ENCODE assay signal across 16 cellular contexts in genomic region chr20:51452734-51453133, GRCh38.
DNase-seq lines count a peak whose midpoint lies in the region; ATAC-seq and TF ChIP-seq lines count a peak whose summit lies in the region.
"Had no signal": no experiment of that assay in that cellular context is flagged by ENCODE, and none has a peak within 500 bp of the region (broad histone marks: within the 10 kb centered on the region; RNA-seq: fewer than 3 reads in every experiment).

No MANE protein-coding gene starts in this region.

- H3K9me3 ChIP-seq in cardiac muscle cell (ENCODE audit: low read depth) (no peaks in the 10 kb centered on the region), T-helper 17 cell (ENCODE audit: control insufficient read depth, low read length, poor library complexity, severe bottlenecking) (no peaks in the 10 kb centered on the region), psoas muscle (no peaks in the 10 kb centered on the region)
- H3K9me3 ChIP-seq: BE2C had no signal

- no peak for ATAC-seq in T-helper 17 cell
- ATAC-seq in memory B cell (ENCODE audit: low read depth) = no peak
- ATAC-seq in stimulated activated naive B cell treated with anti-CD40 and anti-IgM and Interleukin-4, amounts not matched to agents 10 μg/mL and 1 μg/mL and 100 μg/mL, for 72 hours (replicated peaks) = no peak
- no peak for ATAC-seq in psoas muscle
- ATAC-seq: CD8-positive, alpha-beta T cell had no signal

- H3K27me3 ChIP-seq in cardiac muscle cell (no peaks in the 10 kb centered on the region), psoas muscle (ENCODE audit: insufficient read depth in 3 of 3, low read length in 2 of 3) (no peaks in the 10 kb centered on the region)
- H3K27me3 ChIP-seq: BE2C had no signal

- intact Hi-C loops in cardiac septum (cut with DNase I) = no loop called here
- intact Hi-C loops in psoas muscle (cut with DNase I) = no loop called here

- no peak overlapping the region for H3K4me3 ChIP-seq in cardiac muscle cell
- no peak overlapping the region for H3K4me3 ChIP-seq in psoas muscle

- H3K4me3 Mint-ChIP-seq in T-helper 17 cell = peak overlapping the region; percentile 28
- H3K4me3 Mint-ChIP-seq in memory B cell = no peak overlapping the region
- H3K4me3 Mint-ChIP-seq in stimulated activated naive B cell treated with anti-CD40 and anti-IgM and Interleukin-4, amounts not matched to agents 10 μg/mL and 1 μg/mL and 100 μg/mL, for 72 hours = no peak overlapping the region
- no peak overlapping the region for H3K4me3 Mint-ChIP-seq in HFFc6
- H3K4me3 Mint-ChIP-seq: CD8-positive, alpha-beta T cell had no signal

- no peaks in the 10 kb centered on the region for H3K27me3 Mint-ChIP-seq in T-helper 17 cell
- no peaks in the 10 kb centered on the region for H3K27me3 Mint-ChIP-seq in memory B cell
- no peaks in the 10 kb centered on the region for H3K27me3 Mint-ChIP-seq in stimulated activated naive B cell treated with anti-CD40 and anti-IgM and Interleukin-4, amounts not matched to agents 10 μg/mL and 1 μg/mL and 100 μg/mL, for 72 hours
- peaks cover 5% of the 10 kb centered on the region for H3K27me3 Mint-ChIP-seq in HFFc6 (ENCODE audit: insufficient read depth)

- peaks cover 19% of the 10 kb centered on the region for H3K36me3 Mint-ChIP-seq in T-helper 17 cell (ENCODE audit: low read depth)
- H3K36me3 Mint-ChIP-seq in memory B cell = peaks cover 45% of the 10 kb centered on the region
- peaks cover 59 to 76% of the 10 kb centered on the region in 2 donors for H3K36me3 Mint-ChIP-seq in stimulated activated naive B cell treated with anti-CD40 and anti-IgM and Interleukin-4, amounts not matched to agents 10 μg/mL and 1 μg/mL and 100 μg/mL, for 72 hours
- H3K36me3 Mint-ChIP-seq in HFFc6 (ENCODE audit: low read depth) = peaks cover 5% of the 10 kb centered on the region; the same call in 1 of the 2 replicates

- TF ChIP-seq CTCF in cardiac muscle cell (IDR thresholded peaks at IDR 0.05; ENCODE audit: low read depth, low read length) (no peak), psoas muscle (IDR thresholded peaks at IDR 0.05) (no peak), HFFc6 (IDR thresholded peaks at IDR 0.05) (no peak)

- 95 to 98% (median 95%) methylated on average over 10 of the region's 10 CpGs for WGBS in psoas muscle, 3 donors

- H3K27ac ChIP-seq in cardiac muscle cell = peak overlapping the region; percentile 9
- H3K27ac ChIP-seq in psoas muscle = no peak overlapping the region

- H3K4me1 ChIP-seq in cardiac muscle cell (ENCODE audit: low read depth) (peaks cover 36% of the 10 kb centered on the region), psoas muscle (peaks cover 35% of the 10 kb centered on the region)

- no peak for DNase-seq in cardiac muscle cell (ENCODE audit: low read depth in 1 of 2, low spot score in 1 of 2)
- DNase-seq in cardiac septum (ENCODE audit: low spot score) = no peak
- no peak for DNase-seq in T-helper 17 cell
- no peak for DNase-seq in memory B cell (ENCODE audit: low spot score in 2 of 2)
- DNase-seq in stimulated activated naive B cell treated with anti-CD40 and anti-IgM and Interleukin-4, amounts not matched to agents 10 μg/mL and 1 μg/mL and 100 μg/mL, for 72 hours = no peak
- DNase-seq in psoas muscle = no peak
- DNase-seq in RKO (ENCODE audit: low spot score) = no peak
- DNase-seq in HFFc6 = no peak
- DNase-seq: BE2C; CD8-positive, alpha-beta T cell; GOT3; NCI-H1436; NCI-H2081 treated with DMSO at 0.1 percent for 48 hours; NCI-H2227 treated with DMSO at 0.1 percent for 48 hours; NCI-H526; OCI-M1 had no signal

- peaks cover 16% of the 10 kb centered on the region for H3K36me3 ChIP-seq in cardiac muscle cell
- peaks cover 0 to 15% of the 10 kb centered on the region in 2 donors for H3K36me3 ChIP-seq in psoas muscle (ENCODE audit: insufficient read depth in 1 of 2, low read depth in 1 of 2)
- H3K36me3 ChIP-seq: BE2C had no signal

- H3K9me3 Mint-ChIP-seq in memory B cell (no peaks in the 10 kb centered on the region), HFFc6 (no peaks in the 10 kb centered on the region; the same call in 1 of the 2 replicates)
- peaks cover 1 to 5% of the 10 kb centered on the region in 2 donors for H3K9me3 Mint-ChIP-seq in stimulated activated naive B cell treated with anti-CD40 and anti-IgM and Interleukin-4, amounts not matched to agents 10 μg/mL and 1 μg/mL and 100 μg/mL, for 72 hours
- H3K9me3 Mint-ChIP-seq: CD8-positive, alpha-beta T cell had no signal

- peak overlapping the region; percentile 90 for H3K27ac Mint-ChIP-seq in T-helper 17 cell
- H3K27ac Mint-ChIP-seq in memory B cell = peak overlapping the region; percentile 24
- peak overlapping the region; percentile 20 for H3K27ac Mint-ChIP-seq in stimulated activated naive B cell treated with anti-CD40 and anti-IgM and Interleukin-4, amounts not matched to agents 10 μg/mL and 1 μg/mL and 100 μg/mL, for 72 hours
- H3K27ac Mint-ChIP-seq in HFFc6 = no peak overlapping the region

- H3K4me1 Mint-ChIP-seq in T-helper 17 cell (peaks cover 34% of the 10 kb centered on the region), memory B cell (peaks cover 29% of the 10 kb centered on the region), HFFc6 (ENCODE audit: low read depth) (peaks cover 52% of the 10 kb centered on the region)
- peaks cover 22 to 29% of the 10 kb centered on the region in 2 donors for H3K4me1 Mint-ChIP-seq in stimulated activated naive B cell treated with anti-CD40 and anti-IgM and Interleukin-4, amounts not matched to agents 10 μg/mL and 1 μg/mL and 100 μg/mL, for 72 hours
